In the genomic region with DNA sequence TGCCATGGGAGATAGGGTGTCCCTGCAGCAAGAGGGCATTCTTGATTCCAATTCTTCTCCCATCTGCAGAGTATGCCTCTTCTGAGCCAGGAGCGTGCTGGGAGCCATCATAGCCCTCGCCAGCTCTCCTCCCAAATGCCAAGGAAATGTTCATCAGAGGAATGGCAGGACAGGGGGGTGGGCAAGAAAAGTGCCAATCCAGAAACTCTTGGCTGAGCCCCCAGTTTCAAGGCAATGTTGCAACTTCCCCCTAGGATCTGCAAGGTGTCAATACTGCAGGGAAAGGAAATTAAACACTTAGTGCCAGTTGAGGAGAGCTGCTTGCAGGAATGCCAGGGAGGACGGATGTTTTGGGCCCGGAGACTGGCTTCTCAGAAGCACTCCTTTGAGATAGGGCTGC, we compare ENCODE assay signal across 21 cellular contexts.
DNase-seq lines count a peak whose midpoint lies in the region; ATAC-seq and TF ChIP-seq lines count a peak whose summit lies in the region.
"Had no signal": no experiment of that assay in that cellular context is flagged by ENCODE, and none has a peak within 500 bp of the region (broad histone marks: within the 10 kb centered on the region; RNA-seq: fewer than 3 reads in every experiment).

No MANE protein-coding gene starts in this region.

- H2BK120ac ChIP-seq in neuronal stem cell (ENCODE audit: low read depth, low read length), result no peak overlapping the region

- no peak for TF ChIP-seq CTCF in foreskin keratinocyte (conservative IDR thresholded peaks at IDR 0.05)
- no peak for TF ChIP-seq CTCF in mammary epithelial cell (conservative IDR thresholded peaks at IDR 0.05 in 1 of 2, IDR thresholded peaks at IDR 0.05 in 1 of 2; ENCODE audit: extremely low read depth in 1 of 2, insufficient read depth in 1 of 2, low read depth in 1 of 2, low read length in 2 of 2)

- H3K4me1 ChIP-seq in neuronal stem cell (ENCODE audit: control insufficient read depth in 2 of 2, insufficient read depth in 1 of 2, low read depth in 1 of 2, low read length in 2 of 2) (peaks cover 0 to 21% of the 10 kb centered on the region in 2 donors), foreskin keratinocyte (no peaks in the 10 kb centered on the region), mammary epithelial cell (ENCODE audit: insufficient read depth, low read length) (peaks cover 3% of the 10 kb centered on the region)

- peak overlapping the region; percentile 43 for H2AK5ac ChIP-seq in neuronal stem cell (ENCODE audit: low read depth, low read length)

- H3K14ac ChIP-seq in neuronal stem cell (ENCODE audit: low read length), result peak overlapping the region; percentile 3

- H2BK12ac ChIP-seq in neuronal stem cell (ENCODE audit: low read length), result no peak overlapping the region

- H3K4me3 ChIP-seq in neuronal stem cell (ENCODE audit: low read length in 2 of 2) (no peak overlapping the region), mammary epithelial cell (replicated peaks in 1 of 3; ENCODE audit: insufficient read depth in 1 of 3, low read depth in 2 of 3, low read length in 3 of 3) (no peak overlapping the region)
- H3K4me3 ChIP-seq: A549, GM12878, GM23248 had no signal

- H3K9ac ChIP-seq in neuronal stem cell (ENCODE audit: low read depth, low read length, poor library complexity) (no peak overlapping the region), mammary epithelial cell (ENCODE audit: insufficient read depth, low read length) (no peak overlapping the region)
- H3K9ac ChIP-seq: GM23248 had no signal

- CTCF ChIA-PET in mammary epithelial cell (lab: Charles Lee; ENCODE audit: low non-redundant PET), result no interaction called here

- ATAC-seq in foreskin keratinocyte, result no peak
- ATAC-seq: A549, GM12878 had no signal

- H2BK15ac ChIP-seq in neuronal stem cell (ENCODE audit: low read length), result peak overlapping the region; percentile 42

- H4K8ac ChIP-seq in neuronal stem cell (ENCODE audit: low read depth, low read length), result no peak overlapping the region

- WGBS in neuronal stem cell (ENCODE audit: extremely low coverage in 2 of 2, insufficient read length in 2 of 2, insufficient replicate concordance in 1 of 2), 2 donors, result no CpG with 5 or more reads among the region's 4 CpGs
- 65% methylated on average over 4 of the region's 4 CpGs for WGBS in mammary epithelial cell (ENCODE audit: low coverage, missing lambda C conversion rate)

- H3K79me2 ChIP-seq in mammary epithelial cell (ENCODE audit: insufficient read depth, low read length), result no peaks in the 10 kb centered on the region

- DNase-seq in G401 (ENCODE audit: low spot score), result peak; percentile 93
- DNase-seq in NCI-H446 treated with DMSO at 0.1 percent for 48 hours (lab: John Stamatoyannopoulos, UW), result peak; percentile 95
- peak; percentile 92 for DNase-seq in cerebellar cortex (ENCODE audit: low spot score)
- DNase-seq in neuronal stem cell (ENCODE audit: low spot score), result no peak
- no peak for DNase-seq in NCI-H526 treated with DMSO at 0.1 percent for 48 hours (lab: John Stamatoyannopoulos, UW)
- no peak for DNase-seq in foreskin keratinocyte
- DNase-seq in mammary epithelial cell, result no peak
- DNase-seq in stimulated activated CD4-positive, alpha-beta T cell treated with anti-CD3 and anti-CD28 coated beads, Interleukin-12 subunit alpha, Interleukin-12 subunit beta, amount 100 ng/mL, for 4 hours, result no peak
- DNase-seq: 8988T; ACHN; AML-193; CD4-positive, alpha-beta memory T cell; COR-L47; DMS153; DND-41; GDM1; H7; HCEC 1CT had no signal

- intact Hi-C loops in mammary epithelial cell (cut with micrococcal nuclease), result no loop called here

- peak overlapping the region; percentile 14 for H2BK5ac ChIP-seq in neuronal stem cell (ENCODE audit: low read length)

- H3K4me2 ChIP-seq in neuronal stem cell (ENCODE audit: insufficient read depth, low read length, poor library complexity, severe bottlenecking) (no peak overlapping the region), mammary epithelial cell (ENCODE audit: insufficient read depth, low read depth, low read length) (no peak overlapping the region)
- H3K4me2 ChIP-seq: A549 had no signal

- H2AFZ ChIP-seq in neuronal stem cell (ENCODE audit: low read length), result no peak overlapping the region
- no peak overlapping the region for H2AFZ ChIP-seq in mammary epithelial cell (ENCODE audit: low read depth, low read length)
- H2AFZ ChIP-seq: GM23248 had no signal

- no peak overlapping the region for H4K91ac ChIP-seq in neuronal stem cell (ENCODE audit: low read depth, low read length, poor library complexity)

- BruUV-seq in mammary epithelial cell (replicated peaks; lab: Mats Ljungman, UMichigan), result no TSS peak

- dilution Hi-C loops in mammary epithelial cell (cut with HindIII; ENCODE audit: low sequenced_read_pairs), result no loop called here

- in situ Hi-C loops in G401 (cut with HindIII; ENCODE audit: low sequenced_read_pairs), result no loop called here
- in situ Hi-C loops in mammary epithelial cell (cut with MboI; ENCODE audit: low sequenced_read_pairs in 2 of 2), result no loop called here

- no peak overlapping the region for H3K23ac ChIP-seq in neuronal stem cell (ENCODE audit: low read depth, low read length, poor library complexity)

- H4K20me1 ChIP-seq in mammary epithelial cell (ENCODE audit: insufficient read depth, low read length), result no peaks in the 10 kb centered on the region

- H3K18ac ChIP-seq in neuronal stem cell (ENCODE audit: low read length), result peak overlapping the region; percentile 4

- no peak overlapping the region for H3K27ac ChIP-seq in neuronal stem cell (replicated peaks; ENCODE audit: low read length)
- H3K27ac ChIP-seq in foreskin keratinocyte, result no peak overlapping the region
- no peak overlapping the region for H3K27ac ChIP-seq in mammary epithelial cell (ENCODE audit: insufficient read depth, low read depth, low read length)
- H3K27ac ChIP-seq: A549, GM23248 had no signal

- no peaks in the 10 kb centered on the region for H3K79me1 ChIP-seq in neuronal stem cell (ENCODE audit: low read depth, low read length)

- no peaks in the 10 kb centered on the region for H3K9me3 ChIP-seq in neuronal stem cell (replicated peaks in 1 of 2; ENCODE audit: control insufficient read depth in 2 of 2, insufficient read depth in 1 of 2, low read depth in 1 of 2, low read length in 2 of 2)
- no peaks in the 10 kb centered on the region for H3K9me3 ChIP-seq in mammary epithelial cell (replicated peaks; ENCODE audit: insufficient read depth, low read length)
- H3K9me3 ChIP-seq: A549 had no signal

- H3K36me3 ChIP-seq in neuronal stem cell (replicated peaks in 1 of 2; ENCODE audit: control insufficient read depth in 2 of 2, insufficient read depth in 2 of 2, low read length in 2 of 2) (no peaks in the 10 kb centered on the region), mammary epithelial cell (ENCODE audit: insufficient read depth, low read length) (no peaks in the 10 kb centered on the region)

- H3K4ac ChIP-seq in neuronal stem cell (ENCODE audit: low read length), result no peak overlapping the region

- H3K27me3 ChIP-seq in neuronal stem cell (ENCODE audit: control insufficient read depth in 3 of 3, insufficient read depth in 3 of 3, low read depth in 1 of 3, low read length in 3 of 3), result peaks cover 0 to 17% (median 0%) of the 10 kb centered on the region in 3 experiments
- H3K27me3 ChIP-seq in foreskin keratinocyte, result no peaks in the 10 kb centered on the region
- no peaks in the 10 kb centered on the region for H3K27me3 ChIP-seq in mammary epithelial cell (ENCODE audit: insufficient read depth, low read length)

Comparison
In these comparisons a context has a peak if more than half of its experiments do, and no peak if none do; other contexts are left out.
1. DNase-seq: peak in G401 (single experiment), NCI-H446 treated with DMSO at 0.1 percent for 48 hours (single experiment) and cerebellar cortex (single experiment); none in neuronal stem cell (single experiment), NCI-H526 treated with DMSO at 0.1 percent for 48 hours (single experiment), foreskin keratinocyte (0 of 2), mammary epithelial cell (single experiment) and stimulated activated CD4-positive, alpha-beta T cell treated with anti-CD3 and anti-CD28 coated beads, Interleukin-12 subunit alpha, Interleukin-12 subunit beta, amount 100 ng/mL, for 4 hours (single experiment).